14 cellular contexts compared by ENCODE assay signal in the genomic region with DNA sequence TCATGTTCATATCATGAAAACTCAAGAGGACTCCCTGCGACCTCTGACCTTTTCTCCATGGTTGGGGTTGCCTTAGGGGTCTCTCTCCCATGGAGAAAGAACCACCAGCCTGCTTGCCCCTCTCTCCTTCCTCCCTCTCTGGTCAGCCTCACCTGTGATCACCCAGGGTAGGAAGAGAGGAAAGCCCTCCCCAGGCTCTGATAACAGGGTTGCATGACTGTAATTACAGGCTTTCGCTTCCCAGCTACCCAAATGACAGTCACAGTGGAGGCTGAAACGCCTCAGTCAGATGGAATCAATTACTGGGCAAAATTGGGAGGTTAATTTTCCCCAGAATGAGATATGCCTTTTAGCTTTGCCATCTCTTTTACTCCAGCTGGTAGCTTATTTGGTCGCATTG.
"Had no signal": no experiment of that assay in that cellular context is flagged by ENCODE, and none has a peak within 500 bp of the region (broad histone marks: within the 10 kb centered on the region; RNA-seq: fewer than 3 reads in every experiment).

No MANE protein-coding gene starts in this region.

- H3K9me3 ChIP-seq: gastroesophageal sphincter, pancreas, thoracic aorta had no signal

- H3K27me3 Mint-ChIP-seq: stimulated activated naive CD8-positive, alpha-beta T cell treated with anti-CD3 and anti-CD28 coated beads, Interleukin-15, amount 100 ng/mL, for 72 hours had no signal

- H3K4me3 ChIP-seq: gastroesophageal sphincter, hepatocyte, pancreas, skin epidermis, thoracic aorta had no signal

- H3K4me1 ChIP-seq: gastroesophageal sphincter, pancreas had no signal

- H3K36me3 ChIP-seq: gastroesophageal sphincter, pancreas, thoracic aorta had no signal

- H3K4me3 Mint-ChIP-seq: nephron progenitor cell; stimulated activated naive CD8-positive, alpha-beta T cell treated with anti-CD3 and anti-CD28 coated beads, Interleukin-15, amount 100 ng/mL, for 72 hours; WTC11 had no signal

- ATAC-seq: gastroesophageal sphincter; left ventricle myocardium superior; pancreas; stimulated activated naive CD8-positive, alpha-beta T cell treated with anti-CD3 and anti-CD28 coated beads, Interleukin-15, amount 100 ng/mL, for 72 hours; WTC11 had no signal

- H3K27ac Mint-ChIP-seq: nephron progenitor cell; stimulated activated naive CD8-positive, alpha-beta T cell treated with anti-CD3 and anti-CD28 coated beads, Interleukin-15, amount 100 ng/mL, for 72 hours; WTC11 had no signal

- H3K9me3 Mint-ChIP-seq: nephron progenitor cell; stimulated activated naive CD8-positive, alpha-beta T cell treated with anti-CD3 and anti-CD28 coated beads, Interleukin-15, amount 100 ng/mL, for 72 hours; WTC11 had no signal

- DNase-seq: activated CD4-positive, alpha-beta T cell treated with anti-CD3 and anti-CD28 coated beads for 48 hours; activated naive CD4-positive, alpha-beta T cell treated with Interleukin-2 at 50 U/mL for 16 hours; effector CD4-positive, alpha-beta T cell; left ventricle myocardium superior; mesenchymal stem cell; nephron progenitor cell; pancreas; stimulated activated CD4-positive, alpha-beta T cell treated with anti-CD3 and anti-CD28 coated beads, Interleukin-4, amount 100 ng/mL, for 4 hours; stimulated activated naive CD8-positive, alpha-beta T cell treated with anti-CD3 and anti-CD28 coated beads, Interleukin-15, amount 100 ng/mL, for 72 hours had no signal

- H3K36me3 Mint-ChIP-seq: WTC11 had no signal

- H3K4me1 Mint-ChIP-seq: stimulated activated naive CD8-positive, alpha-beta T cell treated with anti-CD3 and anti-CD28 coated beads, Interleukin-15, amount 100 ng/mL, for 72 hours had no signal

- H3K27me3 ChIP-seq: gastroesophageal sphincter, hepatocyte, pancreas had no signal
